Comparison of ENCODE assay signal across 16 cellular contexts in genomic region chr10:21265622-21266021, GRCh38.
DNase-seq lines count a peak whose midpoint lies in the region; TF ChIP-seq lines count a peak whose summit lies in the region.
"Had no signal": no experiment of that assay in that cellular context is flagged by ENCODE, and none has a peak within 500 bp of the region (broad histone marks: within the 10 kb centered on the region; RNA-seq: fewer than 3 reads in every experiment).

No MANE protein-coding gene starts in this region.

- no peak for TF ChIP-seq CTCF in right atrium auricular region (IDR thresholded peaks at IDR 0.05)
- TF ChIP-seq CTCF in lower leg skin (IDR thresholded peaks at IDR 0.05), result no peak

- peak; percentile 37 for DNase-seq in AG08395 (ENCODE audit: low spot score)
- DNase-seq in HT1080 (ENCODE audit: low read depth), result peak; percentile 49
- DNase-seq in amniotic epithelial cell (ENCODE audit: low read depth), result peak; percentile 69
- peak; percentile 30 for DNase-seq in glomerular visceral epithelial cell (ENCODE audit: extremely low spot score)
- DNase-seq in right atrium auricular region (ENCODE audit: low spot score), result no peak
- DNase-seq in NCI-H510A (lab: John Stamatoyannopoulos, UW), result no peak
- DNase-seq in lower leg skin (ENCODE audit: low spot score in 2 of 2), result no peak
- no peak for DNase-seq in activated CD4-positive, alpha-beta T cell treated with anti-CD3 and anti-CD28 coated beads, Interleukin-2, amount 50 U/mL, for 1 hour
- DNase-seq: ACHN; amygdala; dermis blood vessel endothelial cell; foreskin melanocyte; KBM-7; NCI-H82; stimulated activated naive CD8-positive, alpha-beta T cell treated with anti-CD3 and anti-CD28 coated beads, Interleukin-15, Interleukin-2, amounts not matched to agents 100 U/mL and 50 U/mL, for 24 hours had no signal

- no peak overlapping the region for H3K27ac ChIP-seq in right atrium auricular region
- H3K27ac ChIP-seq: skin epidermis had no signal

- H3K4me3 ChIP-seq in right atrium auricular region, result no peak overlapping the region
- H3K4me3 ChIP-seq in lower leg skin (ENCODE audit: low read depth, poor library complexity, severe bottlenecking), result no peak overlapping the region
- H3K4me3 ChIP-seq: skin epidermis had no signal

- no peaks in the 10 kb centered on the region for H3K36me3 ChIP-seq in right atrium auricular region

- H3K27me3 ChIP-seq in right atrium auricular region, result no peaks in the 10 kb centered on the region

- no peak for TF ChIP-seq POLR2A in lower leg skin (IDR thresholded peaks at IDR 0.05)

- intact Hi-C loops in lower leg skin (cut with DNase I; ENCODE audit: low total_unique reads), result no loop called here

- H3K4me1 ChIP-seq in right atrium auricular region, result no peaks in the 10 kb centered on the region

- H3K9me3 ChIP-seq in right atrium auricular region, result no peaks in the 10 kb centered on the region

- WGBS in lower leg skin, 2 donors, result 76 to 81% methylated on average over 3 of the region's 3 CpGs

Comparison
In these comparisons a context has a peak if more than half of its experiments do, and no peak if none do; other contexts are left out.
1. DNase-seq: peak in AG08395 (single experiment), HT1080 (single experiment), amniotic epithelial cell (single experiment) and glomerular visceral epithelial cell (single experiment); none in right atrium auricular region (single experiment), NCI-H510A (single experiment), lower leg skin (0 of 2) and activated CD4-positive, alpha-beta T cell treated with anti-CD3 and anti-CD28 coated beads, Interleukin-2, amount 50 U/mL, for 1 hour (single experiment).